Comparison of ENCODE assay signal across 9 cellular contexts in the genomic region with DNA sequence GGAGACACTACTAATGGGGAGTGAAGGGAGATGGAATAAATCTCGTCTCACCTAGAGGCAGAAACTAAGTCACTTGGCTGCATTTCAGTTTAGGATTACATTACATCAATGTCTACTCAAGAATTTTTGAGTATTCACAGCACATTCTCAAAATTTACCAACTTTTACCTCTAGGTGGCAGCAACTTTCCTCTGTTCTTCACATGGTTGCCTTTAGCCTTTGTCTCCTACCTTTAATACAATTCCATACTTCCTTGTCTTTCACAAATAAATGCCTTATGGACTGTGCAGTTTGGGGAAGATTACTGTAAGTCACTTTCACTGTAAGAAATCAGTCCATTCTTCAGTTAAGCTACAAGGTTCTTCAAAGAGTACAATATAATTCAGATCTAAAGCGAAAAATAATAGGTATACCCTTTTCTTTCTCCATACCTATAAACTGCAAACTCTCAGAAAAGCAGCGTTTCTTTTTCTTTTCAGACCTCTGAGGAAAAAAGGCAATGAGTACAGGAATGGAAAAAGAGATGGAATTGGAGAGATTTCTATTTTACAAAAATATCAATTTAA.
DNase-seq lines count a peak whose midpoint lies in the region; ATAC-seq, FAIRE-seq and TF ChIP-seq lines count a peak whose summit lies in the region.
"Had no signal": no experiment of that assay in that cellular context is flagged by ENCODE, and none has a peak within 500 bp of the region (broad histone marks: within the 10 kb centered on the region; RNA-seq: fewer than 3 reads in every experiment).

No MANE protein-coding gene starts in this region.

- H3K4me1 ChIP-seq in GM12878 (ENCODE audit: control insufficient read depth, insufficient read depth, low read length): no peaks in the 10 kb centered on the region

- intact Hi-C loops in GM12878 (cut with micrococcal nuclease; ENCODE audit: unreplicated experiment): loop anchor here (2.0 kb wide), 3 partner anchors 82 to 1464 kb away; no protein-coding TSS in a partner anchor

- WGBS in GM12878 (ENCODE audit: insufficient coverage, insufficient replicate concordance, low lambda C conversion rate, missing lambda C conversion rate): 33% methylated on average over 3 of the region's 3 CpGs

- H3K4me2 ChIP-seq in GM12878 (ENCODE audit: control insufficient read depth, insufficient read depth): no peak overlapping the region

- no peak overlapping the region for H3K27ac ChIP-seq in GM12878 (ENCODE audit: control insufficient read depth, insufficient read depth)

- H3K36me3 ChIP-seq in GM12878 (ENCODE audit: control insufficient read depth in 2 of 2, insufficient read depth in 2 of 2, low read length in 1 of 2): no peaks in the 10 kb centered on the region

- SMC1A ChIA-PET in GM12878 (lab: Charles Lee; ENCODE audit: uncharacterized antibody, unreplicated experiment): interaction anchor here (1.4 to 4.7 kb wide), 4 partner anchors 12 to 1465 kb away, joined by 5 to 34 read pairs (median 14); no protein-coding TSS in a partner anchor

- H2AFZ ChIP-seq in GM12878 (ENCODE audit: control insufficient read depth, low read depth, low read length): no peak overlapping the region

- TF ChIP-seq POLR2A in GM12878 (IDR thresholded peaks at IDR 0.05; ENCODE audit: low read depth, low read length): no peak

- H3K79me2 ChIP-seq in GM12878 (ENCODE audit: control insufficient read depth, insufficient read depth, low read length): no peaks in the 10 kb centered on the region

- POLR2A ChIA-PET in GM12878 (lab: Charles Lee): no interaction called here

- no peak overlapping the region for H3K4me3 ChIP-seq in GM12878

- H3K9me3 ChIP-seq in GM12878 (replicated peaks; ENCODE audit: control insufficient read depth, insufficient read depth, low read length): no peaks in the 10 kb centered on the region

- peak; percentile 79 for ATAC-seq in GM18909 (IDR thresholded peaks at IDR 0.05; ENCODE audit: poor library complexity, unreplicated experiment)
- ATAC-seq in HG03457 (IDR thresholded peaks at IDR 0.05; ENCODE audit: unreplicated experiment): peak; percentile 84
- ATAC-seq in GM12878: peak; percentile 86

- no TSS peak for BruUV-seq in GM12878 (replicated peaks; lab: Mats Ljungman, UMichigan)

- H4K20me1 ChIP-seq in GM12878 (ENCODE audit: control insufficient read depth, insufficient read depth): no peaks in the 10 kb centered on the region

- in situ Hi-C loops in GM12878 (cut with MboI): loop anchor here (10.0 kb wide), 1 partner anchor 530 kb away; no protein-coding TSS in a partner anchor

- RAD21 ChIA-PET in GM12878 (lab: Charles Lee; ENCODE audit: unreplicated experiment): interaction anchor here (1.7 to 1.9 kb wide), 2 partner anchors 17 to 532 kb away, joined by 5 to 8 read pairs; no protein-coding TSS in a partner anchor

- DNase-seq in D721Med (ENCODE audit: insufficient read length, low spot score): no peak
- peak; percentile 70 for DNase-seq in NCI-H526 treated with DMSO at 0.1 percent for 48 hours (lab: John Stamatoyannopoulos, UW)
- no peak for DNase-seq in GM12878 (ENCODE audit: low read depth, low spot score)
- peak; percentile 92 for DNase-seq in inferior parietal cortex (ENCODE audit: extremely low spot score)
- peak; percentile 92 for DNase-seq in superior temporal gyrus (ENCODE audit: extremely low spot score)
- DNase-seq in NK-92 (lab: John Stamatoyannopoulos, UW; ENCODE audit: unreplicated experiment): no peak
- DNase-seq: activated T-cell treated with anti-CD3 and anti-CD28 coated beads, Interleukin-2, amount 50 U/mL, for 4 hours had no signal

- CTCF ChIA-PET in GM12878 (lab: Yijun Ruan, JAX): interaction anchor here (0.6 to 3.4 kb wide), 8 partner anchors 8 to 535 kb away, joined by 3 to 40 read pairs (median 4); no protein-coding TSS in a partner anchor

- no peak overlapping the region for H3K9ac ChIP-seq in GM12878 (ENCODE audit: control insufficient read depth, insufficient read depth, low read length)

- TF ChIP-seq RAD21 in GM12878 (IDR thresholded peaks at IDR 0.05; ENCODE audit: insufficient read depth, low read depth, low read length): peak; percentile 73

- FAIRE-seq in D721Med (lab: Jason Lieb, UNC): peak; percentile 97
- peak; percentile 88 for FAIRE-seq in GM12878 (lab: Jason Lieb, UNC)

- no peak for TF ChIP-seq EP300 in GM12878 (IDR thresholded peaks at IDR 0.05; ENCODE audit: borderline replicate concordance in 1 of 2, control insufficient read depth in 1 of 2, low read depth in 2 of 2, low read length in 2 of 2)

- no peaks in the 10 kb centered on the region for H3K27me3 ChIP-seq in GM12878 (replicated peaks in 1 of 2; ENCODE audit: control insufficient read depth in 2 of 2, insufficient read depth in 2 of 2, low read length in 1 of 2)

- peak; percentile 74 for TF ChIP-seq CTCF in D721Med (IDR thresholded peaks at IDR 0.05; ENCODE audit: insufficient read depth, missing control alignments)
- peak; percentile 52 to 79 (median 68); a peak in 5 of 6 replicates for TF ChIP-seq CTCF in GM12878 (IDR thresholded peaks at IDR 0.05 in 2 of 3, conservative IDR thresholded peaks at IDR 0.05 in 1 of 3; ENCODE audit: control insufficient read depth in 2 of 3, extremely low read depth in 1 of 3, insufficient read depth in 1 of 3, low read depth in 3 of 3, low read length in 3 of 3)

TF ChIP-seq in GM12878, 131 proteins besides CTCF, POLR2A, EP300 and RAD21:
- peak; percentile 52; the same call in 1 of the 2 replicates for TF ChIP-seq SMC3 (IDR thresholded peaks at IDR 0.05; ENCODE audit: borderline replicate concordance, low read length)
- TF ChIP-seq JUNB (IDR thresholded peaks at IDR 0.05): no peak

Comparison
In these comparisons a context has a peak if more than half of its experiments do, and no peak if none do; other contexts are left out.
1. DNase-seq: peak in NCI-H526 treated with DMSO at 0.1 percent for 48 hours (single experiment), inferior parietal cortex (single experiment) and superior temporal gyrus (single experiment); none in D721Med (single experiment), GM12878 (single experiment) and NK-92 (single experiment).
2. Peak in every context shown above with its lines, with median percentiles within 50 percentile points of each other: ATAC-seq.